Comparison of ENCODE assay signal across 8 cellular contexts in the genomic region with DNA sequence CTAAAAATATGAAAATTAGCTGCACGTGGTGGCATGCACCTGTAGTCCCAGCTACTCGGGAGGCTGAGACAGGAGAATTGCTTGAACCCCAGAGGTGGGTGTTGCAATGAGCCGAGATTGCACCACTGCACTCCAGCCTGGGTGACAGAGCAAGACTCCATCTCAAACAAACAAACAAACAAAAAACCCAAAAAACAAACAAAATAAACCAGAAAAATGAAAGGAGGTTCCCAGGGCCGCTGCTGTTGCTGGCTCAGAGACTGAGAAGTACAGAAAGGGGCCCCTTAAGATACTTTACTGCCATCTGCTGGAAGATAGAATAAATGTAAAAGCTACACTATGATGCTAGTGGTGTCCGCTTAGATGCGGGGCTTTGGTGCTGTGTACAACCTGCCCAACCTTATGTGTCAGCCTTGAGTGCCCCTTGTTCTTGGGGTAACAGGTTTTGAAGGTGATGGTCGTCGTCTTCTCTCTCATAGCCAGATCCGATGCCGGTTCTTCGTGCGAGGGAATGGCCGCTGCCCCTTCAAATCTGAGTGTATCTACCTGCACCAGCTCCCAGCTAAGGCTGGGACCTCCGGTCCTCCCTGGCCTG. TPM values are rescaled to one million over a fixed set of nuclear protein-coding genes. Genes with fewer than 3 reads are reported as not detected.
A peak's percentile ranks its signal among the peaks of the same experiment; 100 is the strongest.
DNase-seq lines count a peak whose midpoint lies in the region; ATAC-seq, FAIRE-seq and TF ChIP-seq lines count a peak whose summit lies in the region.

No MANE protein-coding gene starts in this region.

- peaks cover 14% of the 10 kb centered on the region for H4K20me1 ChIP-seq in Loucy (ENCODE audit: insufficient read depth, low read length, poor library complexity, severe bottlenecking)

- ATAC-seq in gastrocnemius medialis: peak; percentile 55 to 57
- no peak for ATAC-seq in GM19035 (IDR thresholded peaks at IDR 0.05; ENCODE audit: unreplicated experiment)

- no peak for FAIRE-seq in GM12892 (lab: Jason Lieb, UNC)

- peak; percentile 85 for DNase-seq in AG08395 (ENCODE audit: low spot score)
- DNase-seq in GM12892 (ENCODE audit: insufficient read length): peak; percentile 63
- peak; percentile 46 for DNase-seq in OCI-M2 (lab: John Stamatoyannopoulos, UW; ENCODE audit: unreplicated experiment)
- peak; percentile 61 for DNase-seq in amniotic epithelial cell (ENCODE audit: low read depth)
- no peak for DNase-seq in right atrium auricular region (ENCODE audit: low spot score)
- DNase-seq in gastrocnemius medialis: no peak

- H3K9me3 ChIP-seq in Loucy (ENCODE audit: insufficient read depth, low read depth, low read length) (no peaks in the 10 kb centered on the region), right atrium auricular region (no peaks in the 10 kb centered on the region), gastrocnemius medialis (no peaks in the 10 kb centered on the region)

- H3K4me1 ChIP-seq in Loucy (ENCODE audit: insufficient read depth, low read length, poor library complexity, severe bottlenecking) (peaks cover 24% of the 10 kb centered on the region), right atrium auricular region (peaks cover 0 to 26% of the 10 kb centered on the region in 2 donors), gastrocnemius medialis (peaks cover 25 to 26% of the 10 kb centered on the region in 2 donors)

- H3K4me3 ChIP-seq in Loucy (ENCODE audit: low read length, poor library complexity, severe bottlenecking): no peak overlapping the region
- H3K4me3 ChIP-seq in right atrium auricular region: no peak overlapping the region
- no peak overlapping the region for H3K4me3 ChIP-seq in gastrocnemius medialis

- H3K36me3 ChIP-seq in Loucy (ENCODE audit: insufficient read depth, low read length) (no peaks in the 10 kb centered on the region), right atrium auricular region (no peaks in the 10 kb centered on the region), gastrocnemius medialis (no peaks in the 10 kb centered on the region)

- H3K9me2 ChIP-seq in Loucy (replicated peaks; ENCODE audit: low read depth, low read length): no peaks in the 10 kb centered on the region

- TF ChIP-seq CTCF in Loucy (conservative IDR thresholded peaks at IDR 0.05; ENCODE audit: low read length) (peak; percentile 71), right atrium auricular region (IDR thresholded peaks at IDR 0.05) (peak; percentile 52 to 81), gastrocnemius medialis (IDR thresholded peaks at IDR 0.05 in 4 of 5, conservative IDR thresholded peaks at IDR 0.05 in 1 of 5) (peak; percentile 50 to 85 (median 81))

- H3K27me3 ChIP-seq in Loucy (ENCODE audit: insufficient read depth, low read length, poor library complexity, severe bottlenecking): no peaks in the 10 kb centered on the region
- H3K27me3 ChIP-seq in right atrium auricular region: no peaks in the 10 kb centered on the region
- H3K27me3 ChIP-seq in gastrocnemius medialis: no peaks in the 10 kb centered on the region

- in situ Hi-C loops in gastrocnemius medialis (cut with MboI; ENCODE audit: low sequenced_read_pairs in 4 of 4): no loop called here

- H3K4me2 ChIP-seq in Loucy (ENCODE audit: low read depth, low read length, poor library complexity, severe bottlenecking): no peak overlapping the region

- H3F3A ChIP-seq in Loucy (ENCODE audit: low read depth): no peaks in the 10 kb centered on the region

- peaks cover 20% of the 10 kb centered on the region for H3K79me2 ChIP-seq in Loucy (ENCODE audit: insufficient read depth, low read length)

- intact Hi-C loops in gastrocnemius medialis (cut with DNase I; ENCODE audit: low total_unique reads): loop anchor here (1.0 kb wide), 3 partner anchors 34 to 155 kb away; a partner anchor contains a TSS

- TF ChIP-seq POLR2A in GM12892 (IDR thresholded peaks at IDR 0.05; ENCODE audit: low read depth, low read length): no peak
- no peak for TF ChIP-seq POLR2A in gastrocnemius medialis (IDR thresholded peaks at IDR 0.05)

- no peak overlapping the region for H2AFZ ChIP-seq in Loucy (ENCODE audit: low read length)

- H3K27ac ChIP-seq in right atrium auricular region: no peak overlapping the region
- H3K27ac ChIP-seq in gastrocnemius medialis: no peak overlapping the region

- H3K9ac ChIP-seq in Loucy (ENCODE audit: low read depth, low read length, poor library complexity, severe bottlenecking): no peak overlapping the region

RNA-seq across cellular contexts. Expression of a gene that starts 2.8 kb away (rescaled TPM):
- 6.1 TPM for polyA plus RNA-seq in GM12892 (2012; ENCODE audit: missing spikeins)
- total RNA-seq in right atrium auricular region (1 to 10 TPM; 3.4 to 3.5 TPM), gastrocnemius medialis (10 to 100 TPM in 1 of 4 donors, 1 to 10 TPM in 3; 2.5 to 10.5 (median 5.9) TPM)

RNA-seq across cellular contexts. Expression of a gene that starts 18.8 kb away (rescaled TPM):
- 3,366 TPM for polyA plus RNA-seq in GM12892 (2012; ENCODE audit: missing spikeins)
- total RNA-seq in right atrium auricular region (100 to 1,000 TPM; 571 to 831 TPM), gastrocnemius medialis (1,000 to 10,000 TPM in 1 of 4 donors, 100 to 1,000 TPM in 3; 772 to 1,014 (median 808) TPM)

RNA-seq across cellular contexts. Expression of a gene that starts 47.5 kb away (rescaled TPM):
- polyA plus RNA-seq in GM12892 (2012; ENCODE audit: missing spikeins): not detected
- total RNA-seq in right atrium auricular region: 10 to 100 TPM; 19.3 to 37.1 TPM
- total RNA-seq in gastrocnemius medialis: 10 to 100 TPM; 11.5 to 14.8 (median 13.5) TPM

Comparison
In these comparisons a context has a peak if more than half of its experiments do, and no peak if none do; other contexts are left out.
1. DNase-seq: peak in AG08395 (single experiment), GM12892 (single experiment), OCI-M2 (single experiment) and amniotic epithelial cell (single experiment); none in right atrium auricular region (single experiment) and gastrocnemius medialis (0 of 2).
2. Peak in every context shown above with its lines, with median percentiles within 50 percentile points of each other: CTCF ChIP-seq.